8 cellular contexts compared by ENCODE assay signal in the genomic region with DNA sequence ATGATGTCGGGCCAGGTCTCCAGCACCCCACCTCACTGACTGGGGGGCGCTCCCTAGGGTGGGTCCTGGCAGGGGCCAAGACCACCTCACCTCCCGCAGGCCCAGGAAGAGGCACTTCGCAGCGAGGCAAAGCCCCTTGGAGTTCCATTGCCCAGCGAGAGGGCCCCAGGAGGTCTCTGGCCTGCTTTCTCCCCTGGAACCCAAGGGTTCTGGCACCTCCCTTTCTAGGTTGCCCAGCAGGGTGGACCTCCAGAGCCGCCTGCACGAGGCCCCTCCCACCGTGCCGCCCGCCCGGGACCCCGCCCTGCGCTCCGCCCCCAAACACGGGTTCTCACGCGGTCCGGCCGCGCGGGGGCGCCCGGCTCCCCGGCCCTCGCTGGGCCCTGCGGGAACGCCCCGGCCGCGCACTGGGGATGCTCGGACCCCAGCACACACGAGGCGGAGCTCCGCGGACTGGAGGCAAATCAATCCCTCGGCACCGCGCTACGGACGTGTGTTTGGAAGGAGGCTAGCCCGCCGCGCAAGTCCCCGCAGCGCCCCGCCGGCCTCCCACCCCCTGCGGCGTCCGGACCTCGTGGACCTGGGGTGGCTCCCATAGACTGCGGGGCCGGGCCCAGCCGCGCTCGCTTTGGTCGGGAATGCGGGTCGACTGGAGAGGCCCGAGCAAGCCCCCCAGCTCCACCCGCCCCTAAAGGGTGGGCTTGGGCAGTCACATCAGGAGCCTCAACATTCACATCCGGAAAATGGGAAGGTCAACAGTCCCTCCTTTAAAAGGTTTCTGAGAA.
A peak's percentile ranks its signal among the peaks of the same experiment; 100 is the strongest.
DNase-seq lines count a peak whose midpoint lies in the region; ATAC-seq, FAIRE-seq and TF ChIP-seq lines count a peak whose summit lies in the region.

No MANE protein-coding gene starts in this region.

- peaks cover 14 to 21% of the 10 kb centered on the region in 2 experiments; a peak in 3 of 4 replicates for H3K4me1 ChIP-seq in HCT116 (ENCODE audit: control insufficient read depth in 1 of 2, insufficient read depth in 2 of 2, low read length in 2 of 2)
- H3K4me1 ChIP-seq in K562 (replicated peaks in 1 of 2; ENCODE audit: control insufficient read depth in 2 of 2, insufficient read depth in 2 of 2, low read length in 2 of 2), result peaks cover 2 to 24% of the 10 kb centered on the region in 2 experiments; a peak in 2 of 5 replicates
- peaks cover 14% of the 10 kb centered on the region for H3K4me1 ChIP-seq in iPS-18a (ENCODE audit: control insufficient read depth, low read depth, low read length)

- no peaks in the 10 kb centered on the region for H3K36me3 ChIP-seq in HCT116 (ENCODE audit: control insufficient read depth in 1 of 2, insufficient read depth in 2 of 2, low read length in 2 of 2)
- no peaks in the 10 kb centered on the region for H3K36me3 ChIP-seq in K562 (ENCODE audit: control insufficient read depth, insufficient read depth, low read length)
- H3K36me3 ChIP-seq in iPS-18a (ENCODE audit: control insufficient read depth, low read depth, low read length), result no peaks in the 10 kb centered on the region

- H2AFZ ChIP-seq in HCT116 (ENCODE audit: low read depth, low read length, poor library complexity, severe bottlenecking) (no peak overlapping the region), K562 (ENCODE audit: low read depth, low read length) (no peak overlapping the region)

- POLR2A ChIA-PET in HCT116 (lab: Charles Lee), result interaction anchor here (1.1 kb wide), 1 partner anchor 268 kb away, joined by 3 read pairs; no protein-coding TSS in a partner anchor
- POLR2A ChIA-PET in T-cell (lab: Charles Lee), result no interaction called here
- POLR2A ChIA-PET in K562 (lab: Yijun Ruan, JAX), result interaction anchor here (0.5 kb wide), 1 partner anchor 56 kb away, joined by 3 read pairs; no protein-coding TSS in a partner anchor

- H3K9me1 ChIP-seq in K562 (ENCODE audit: control insufficient read depth, insufficient read depth, low read length), result no peaks in the 10 kb centered on the region

- peak; percentile 96 for ATAC-seq in HCT116
- peak; percentile 74 to 80 (median 77) for ATAC-seq in T-cell (replicated peaks in 1 of 4)
- ATAC-seq in K562, result peak; percentile 100
- ATAC-seq in GM21723 (IDR thresholded peaks at IDR 0.05; ENCODE audit: unreplicated experiment), result no peak
- ATAC-seq in GM19467 (IDR thresholded peaks at IDR 0.05; ENCODE audit: unreplicated experiment), result no peak

- 8% methylated on average over 34 of the region's 63 CpGs for WGBS in K562 (ENCODE audit: insufficient coverage, low coverage, missing lambda C conversion rate)

- H3K4me3 ChIP-seq in HCT116 (replicated peaks in 1 of 2; ENCODE audit: low read depth in 1 of 2, low read length in 2 of 2) (no peak overlapping the region), K562 (no peak overlapping the region), iPS-18a (ENCODE audit: low read length) (peak overlapping the region; percentile 35)

- RAD21 ChIA-PET in HCT116 (lab: Charles Lee; ENCODE audit: low non-redundant PET in 1 of 2, low total read pairs in 2 of 2, uncharacterized antibody in 2 of 2, unreplicated experiment in 2 of 2), result no interaction called here

- H3K27me3 ChIP-seq in HCT116 (ENCODE audit: insufficient read depth, low read length) (peaks cover 20% of the 10 kb centered on the region; the same call in 1 of the 2 replicates), K562 (ENCODE audit: control insufficient read depth in 2 of 2, insufficient read depth in 2 of 2, low read length in 2 of 2) (peaks cover 33 to 50% of the 10 kb centered on the region in 2 experiments), iPS-18a (ENCODE audit: control insufficient read depth, insufficient read depth, low read length) (peaks cover 45% of the 10 kb centered on the region)

- no peak for TF ChIP-seq EP300 in K562 (IDR thresholded peaks at IDR 0.05; ENCODE audit: low read length)

- H3K9me2 ChIP-seq in HCT116 (ENCODE audit: insufficient read depth), result no peaks in the 10 kb centered on the region

- H3K9ac ChIP-seq in HCT116 (ENCODE audit: low read length), result no peak overlapping the region
- H3K9ac ChIP-seq in K562 (ENCODE audit: insufficient read depth in 1 of 2, low read depth in 2 of 2, low read length in 2 of 2), result no peak overlapping the region; a peak in 1 of 4 replicates
- H3K9ac ChIP-seq in iPS-18a (ENCODE audit: low read length), result no peak overlapping the region

- intact Hi-C loops in HCT116 (cut with micrococcal nuclease) (no loop called here), K562 (cut with micrococcal nuclease) (no loop called here)

- BruUV-seq in HCT116 (replicated peaks; lab: Mats Ljungman, UMichigan) (no TSS peak), K562 (replicated peaks; lab: Mats Ljungman, UMichigan) (no TSS peak)

- peaks cover 18 to 38% (median 27%) of the 10 kb centered on the region in 3 donors for H3K4me1 Mint-ChIP-seq in T-cell

- H3K4me2 ChIP-seq in HCT116 (ENCODE audit: low read length), result peak overlapping the region; percentile 64
- H3K4me2 ChIP-seq in K562 (ENCODE audit: insufficient read depth, low read length), result no peak overlapping the region

- TF ChIP-seq CTCF in HCT116 (IDR thresholded peaks at IDR 0.05 in 2 of 3, conservative IDR thresholded peaks at IDR 0.05 in 1 of 3; ENCODE audit: borderline replicate concordance in 1 of 3, insufficient read depth in 1 of 3, low read depth in 2 of 3, low read length in 2 of 3), result peak; percentile 44 to 63 (median 60); a peak in 5 of 6 replicates
- TF ChIP-seq CTCF in K562 (IDR thresholded peaks at IDR 0.05 in 2 of 3, conservative IDR thresholded peaks at IDR 0.05 in 1 of 3; ENCODE audit: insufficient read depth in 2 of 3, low read depth in 1 of 3, low read length in 3 of 3), result peak; percentile 49 to 79 (median 66)

- no peaks in the 10 kb centered on the region for H3K9me3 ChIP-seq in HCT116 (ENCODE audit: control insufficient read depth in 1 of 2, insufficient read depth in 1 of 2, low read depth in 1 of 2, low read length in 2 of 2)
- H3K9me3 ChIP-seq in K562 (replicated peaks; ENCODE audit: control insufficient read depth, insufficient read depth, low read depth, low read length), result no peaks in the 10 kb centered on the region
- no peaks in the 10 kb centered on the region for H3K9me3 ChIP-seq in iPS-18a (ENCODE audit: control insufficient read depth, low read depth, low read length)

- in situ Hi-C loops in K562 (cut with MboI), result no loop called here

- FAIRE-seq in K562 (lab: Jason Lieb, UNC), result no peak

- DNase-seq in AG20443 (ENCODE audit: low spot score) (peak; percentile 95), HCT116 (ENCODE audit: low read depth, low spot score) (peak; percentile 15), T-cell (peak in 28 of 34 experiments; percentile 10 to 60 (median 38)), K562 (ENCODE audit: extremely low read depth in 1 of 4, low spot score in 3 of 4) (peak; percentile 75 to 98 (median 95))
- DNase-seq in stimulated activated CD4-positive, alpha-beta T cell treated with anti-CD3 and anti-CD28 coated beads, Interleukin-1b, Interleukin-23, amount 100 ng/mL, for 1 hour (ENCODE audit: low read depth in 2 of 2), result peak; percentile 24 to 42

- H3K27me3 Mint-ChIP-seq in T-cell, result peaks cover 57 to 73% of the 10 kb centered on the region in 2 donors

- CTCF ChIA-PET in HCT116 (lab: Charles Lee) (interaction anchor here (0.6 to 1.4 kb wide), 4 partner anchors 15 to 44 kb away, joined by 3 to 5 read pairs (median 4); no protein-coding TSS in a partner anchor), T-cell (lab: Charles Lee) (interaction anchor here in 1 of 2 donors (0.5 kb wide), 1 partner anchor 79 kb away, joined by 6 read pairs; no protein-coding TSS in a partner anchor), K562 (lab: Yijun Ruan, JAX; ENCODE audit: low intra/inter-chr PET ratio) (no interaction called here)

- TF ChIP-seq POLR2A in HCT116 (IDR thresholded peaks at IDR 0.05; ENCODE audit: borderline replicate concordance, extremely low read depth, insufficient read depth, insufficient read length), result no peak
- no peak for TF ChIP-seq POLR2A in K562 (conservative IDR thresholded peaks at IDR 0.05)

- TF ChIP-seq RAD21 in HCT116 (IDR thresholded peaks at IDR 0.05; ENCODE audit: low read depth) (peak; percentile 38; the same call in 1 of the 2 replicates), K562 (CRISPR knock-in tag; conservative IDR thresholded peaks at IDR 0.05 in 1 of 2, IDR thresholded peaks at IDR 0.05 in 1 of 2) (no peak)

- H3K27ac ChIP-seq in HCT116 (ENCODE audit: low read depth, low read length) (no peak overlapping the region), K562 (ENCODE audit: extremely low read depth, low read depth, low read length) (no peak overlapping the region), iPS-18a (ENCODE audit: low read length) (no peak overlapping the region)

- no peaks in the 10 kb centered on the region for H3K79me2 ChIP-seq in HCT116 (ENCODE audit: insufficient read depth, low read length)
- H3K79me2 ChIP-seq in K562 (ENCODE audit: control insufficient read depth, insufficient read depth, low read length), result no peaks in the 10 kb centered on the region

- H4K20me1 ChIP-seq in HCT116 (ENCODE audit: insufficient read depth) (no peaks in the 10 kb centered on the region), K562 (replicated peaks; ENCODE audit: control insufficient read depth, insufficient read depth, low read length) (peaks cover 5% of the 10 kb centered on the region; the same call in 1 of the 2 replicates)

- H3K27ac Mint-ChIP-seq in T-cell, result no peak overlapping the region

- H3K36me3 Mint-ChIP-seq in T-cell, result no peaks in the 10 kb centered on the region

- H3K4me3 Mint-ChIP-seq in T-cell, result peak overlapping the region in 1 of 3 donors; percentile 32

- no peaks in the 10 kb centered on the region for H3K9me3 Mint-ChIP-seq in T-cell

TF ChIP-seq in HCT116, 20 proteins besides CTCF, POLR2A, EP300 and RAD21 (continues in another document):
- TF ChIP-seq ZFX (IDR thresholded peaks at IDR 0.05) (no peak), EZH2phosphoT487 (IDR thresholded peaks at IDR 0.05; ENCODE audit: borderline replicate concordance) (no peak), CEBPB (IDR thresholded peaks at IDR 0.05; ENCODE audit: low read depth) (no peak), EZH2 (IDR thresholded peaks at IDR 0.05) (no peak), YY1 (IDR thresholded peaks at IDR 0.05; ENCODE audit: extremely low read depth, insufficient replicate concordance, low read depth, low read length) (no peak), SIN3A (IDR thresholded peaks at IDR 0.05; ENCODE audit: low read depth) (no peak)

TF ChIP-seq in K562, 482 proteins besides CTCF, POLR2A, EP300 and RAD21 (continues in another document):
- no peak for TF ChIP-seq ZNF212 (CRISPR knock-in tag; IDR thresholded peaks at IDR 0.05)
- peak in 1 of 2 experiments; percentile 45; a peak in 1 of 4 replicates for TF ChIP-seq RCOR1 (IDR thresholded peaks at IDR 0.05; ENCODE audit: borderline replicate concordance in 1 of 2, low read depth in 2 of 2, low read length in 2 of 2)
- TF ChIP-seq CTBP1 (IDR thresholded peaks at IDR 0.05; ENCODE audit: borderline replicate concordance), result peak; percentile 65; the same call in 1 of the 2 replicates
- TF ChIP-seq CREB1 (IDR thresholded peaks at IDR 0.05), result no peak
- no peak for TF ChIP-seq CREB1 (CRISPR knock-in tag; IDR thresholded peaks at IDR 0.05)

Comparison
In these comparisons a context has a peak if more than half of its experiments do, and no peak if none do; other contexts are left out.
1. DNase-seq: peak in every context shown above with its lines; median percentile 95 in AG20443; 95 in K562; 38 in T-cell; 33 in stimulated activated CD4-positive, alpha-beta T cell treated with anti-CD3 and anti-CD28 coated beads, Interleukin-1b, Interleukin-23, amount 100 ng/mL, for 1 hour; 15 in HCT116.
2. ATAC-seq: peak in HCT116 (single experiment), T-cell (4 of 4) and K562 (single experiment); none in GM21723 (single experiment) and GM19467 (single experiment).
3. POLR2A ChIA-PET loops: an anchor here in HCT116 (1.1 kb wide) and K562 (0.5 kb wide); none called in T-cell.